ENCODE assay signal across 8 cellular contexts in genomic region chr15:69468241-69469121, GRCh38. TPM values are rescaled to one million over a fixed set of nuclear protein-coding genes. Genes with fewer than 3 reads are reported as not detected.
A peak's percentile ranks its signal among the peaks of the same experiment; 100 is the strongest.
DNase-seq lines count a peak whose midpoint lies in the region; ATAC-seq, FAIRE-seq and TF ChIP-seq lines count a peak whose summit lies in the region.

No MANE protein-coding gene starts in this region.

- H3K27ac Mint-ChIP-seq in HFFc6: no peak overlapping the region

- no peaks in the 10 kb centered on the region; the same call in none of the 2 replicates for H3K27me3 Mint-ChIP-seq in HFFc6 (ENCODE audit: insufficient read depth)

- no peaks in the 10 kb centered on the region for H3K36me3 Mint-ChIP-seq in HFFc6 (ENCODE audit: low read depth)

- peaks cover 41% of the 10 kb centered on the region for H3K4me1 Mint-ChIP-seq in HFFc6 (ENCODE audit: low read depth)

- no peak for TF ChIP-seq CTCF in HFFc6 (IDR thresholded peaks at IDR 0.05)

- ATAC-seq in esophagus mucosa: peak; percentile 63
- no peak for ATAC-seq in GM21576 (IDR thresholded peaks at IDR 0.05; ENCODE audit: unreplicated experiment)

- no peak overlapping the region for H3K4me3 Mint-ChIP-seq in HFFc6

- H3K9me3 Mint-ChIP-seq in HFFc6: no peaks in the 10 kb centered on the region

- DNase-seq in HFFc6: peak; percentile 39
- DNase-seq in NCI-H69 (lab: John Stamatoyannopoulos, UW): peak; percentile 92
- DNase-seq in activated CD8-positive, alpha-beta memory T cell treated with anti-CD3 and anti-CD28 coated beads, Interleukin-2, amount 50 U/mL, for 4 hours: peak; percentile 79
- DNase-seq in stimulated activated CD4-positive, alpha-beta T cell treated with anti-CD3 and anti-CD28 coated beads, Interleukin-15, amount 100 ng/mL, for 24 hours: peak; percentile 84
- DNase-seq in amygdala (lab: John Stamatoyannopoulos, UW): no peak
- no peak for DNase-seq in frontal cortex (ENCODE audit: low spot score in 2 of 2)

- no peak for FAIRE-seq in frontal cortex (lab: Jason Lieb, UNC)

RNA-seq across cellular contexts. Expression of gene RPLP1, which starts 15.9 kb away (rescaled TPM):
- total RNA-seq in HFFc6 (2021; fragmentation: NEBNext Ultra II Directional; extraction: Animal tissue kit (Norgen Biotek cat#: 25700)): 1,000 to 10,000 TPM; 1,302 to 1,622 (median 1,423) TPM
- total RNA-seq in esophagus mucosa: 2,110 TPM
- 27.3 TPM for total RNA-seq in frontal cortex

RNA-seq across cellular contexts. Expression of gene KIF23, which starts 54.3 kb away (rescaled TPM):
- 10 to 100 TPM; 37.0 to 74.7 (median 64.6) TPM for total RNA-seq in HFFc6 (2021; fragmentation: NEBNext Ultra II Directional; extraction: Animal tissue kit (Norgen Biotek cat#: 25700))
- total RNA-seq in esophagus mucosa (16.0 TPM), frontal cortex (6.5 TPM)

Comparison
In these comparisons a context has a peak if more than half of its experiments do, and no peak if none do; other contexts are left out.
1. DNase-seq: peak in HFFc6 (single experiment), NCI-H69 (single experiment), activated CD8-positive, alpha-beta memory T cell treated with anti-CD3 and anti-CD28 coated beads, Interleukin-2, amount 50 U/mL, for 4 hours (single experiment) and stimulated activated CD4-positive, alpha-beta T cell treated with anti-CD3 and anti-CD28 coated beads, Interleukin-15, amount 100 ng/mL, for 24 hours (single experiment); none in amygdala (0 of 56) and frontal cortex (0 of 2).
2. RNA of gene RPLP1, which starts 15.9 kb away (total RNA-seq): 2,110 TPM in esophagus mucosa (single experiment) and 1,302 to 1,622 TPM in HFFc6; 27.3 TPM in frontal cortex (single experiment); every median in the first group is over 10 times any median in the second.